1 cellular context compared by ENCODE assay signal in the genomic region with DNA sequence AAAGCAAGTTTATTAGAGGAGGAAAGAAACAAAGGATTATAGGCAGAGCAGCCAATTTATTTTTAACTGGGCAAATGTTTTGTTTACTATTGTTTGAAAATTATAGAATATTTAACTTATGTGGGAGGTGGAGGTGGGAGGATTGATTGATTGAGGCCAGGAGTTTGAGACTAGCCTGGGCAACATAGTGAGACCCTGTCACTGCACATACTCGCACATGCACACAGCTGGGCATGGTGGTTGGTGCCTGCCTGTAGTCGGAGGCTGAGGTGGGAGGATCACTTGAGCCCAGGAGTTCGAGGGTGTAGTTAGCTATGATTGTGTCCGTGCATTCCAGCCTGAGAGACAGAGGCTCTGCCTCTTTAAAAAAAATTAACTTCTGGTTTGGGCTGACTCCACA.
A peak's percentile ranks its signal among the peaks of the same experiment; 100 is the strongest.
TF ChIP-seq lines count a peak whose summit lies in the region.

No MANE protein-coding gene starts in this region.

TF ChIP-seq in HEK293, 187 proteins besides CTCF, POLR2A, EP300 and RAD21 (continued from another document):
- TF ChIP-seq, protein P1, sequence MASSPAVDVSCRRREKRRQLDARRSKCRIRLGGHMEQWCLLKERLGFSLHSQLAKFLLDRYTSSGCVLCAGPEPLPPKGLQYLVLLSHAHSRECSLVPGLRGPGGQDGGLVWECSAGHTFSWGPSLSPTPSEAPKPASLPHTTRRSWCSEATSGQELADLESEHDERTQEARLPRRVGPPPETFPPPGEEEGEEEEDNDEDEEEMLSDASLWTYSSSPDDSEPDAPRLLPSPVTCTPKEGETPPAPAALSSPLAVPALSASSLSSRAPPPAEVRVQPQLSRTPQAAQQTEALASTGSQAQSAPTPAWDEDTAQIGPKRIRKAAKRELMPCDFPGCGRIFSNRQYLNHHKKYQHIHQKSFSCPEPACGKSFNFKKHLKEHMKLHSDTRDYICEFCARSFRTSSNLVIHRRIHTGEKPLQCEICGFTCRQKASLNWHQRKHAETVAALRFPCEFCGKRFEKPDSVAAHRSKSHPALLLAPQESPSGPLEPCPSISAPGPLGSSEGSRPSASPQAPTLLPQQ (tag by site-specific recombination; IDR thresholded peaks at IDR 0.05): no peak
- TF ChIP-seq, protein P2, sequence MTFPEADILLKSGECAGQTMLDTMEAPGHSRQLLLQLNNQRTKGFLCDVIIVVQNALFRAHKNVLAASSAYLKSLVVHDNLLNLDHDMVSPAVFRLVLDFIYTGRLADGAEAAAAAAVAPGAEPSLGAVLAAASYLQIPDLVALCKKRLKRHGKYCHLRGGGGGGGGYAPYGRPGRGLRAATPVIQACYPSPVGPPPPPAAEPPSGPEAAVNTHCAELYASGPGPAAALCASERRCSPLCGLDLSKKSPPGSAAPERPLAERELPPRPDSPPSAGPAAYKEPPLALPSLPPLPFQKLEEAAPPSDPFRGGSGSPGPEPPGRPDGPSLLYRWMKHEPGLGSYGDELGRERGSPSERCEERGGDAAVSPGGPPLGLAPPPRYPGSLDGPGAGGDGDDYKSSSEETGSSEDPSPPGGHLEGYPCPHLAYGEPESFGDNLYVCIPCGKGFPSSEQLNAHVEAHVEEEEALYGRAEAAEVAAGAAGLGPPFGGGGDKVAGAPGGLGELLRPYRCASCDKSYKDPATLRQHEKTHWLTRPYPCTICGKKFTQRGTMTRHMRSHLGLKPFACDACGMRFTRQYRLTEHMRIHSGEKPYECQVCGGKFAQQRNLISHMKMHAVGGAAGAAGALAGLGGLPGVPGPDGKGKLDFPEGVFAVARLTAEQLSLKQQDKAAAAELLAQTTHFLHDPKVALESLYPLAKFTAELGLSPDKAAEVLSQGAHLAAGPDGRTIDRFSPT (tag by site-specific recombination; IDR thresholded peaks at IDR 0.05): no peak
- TF ChIP-seq, protein P3, sequence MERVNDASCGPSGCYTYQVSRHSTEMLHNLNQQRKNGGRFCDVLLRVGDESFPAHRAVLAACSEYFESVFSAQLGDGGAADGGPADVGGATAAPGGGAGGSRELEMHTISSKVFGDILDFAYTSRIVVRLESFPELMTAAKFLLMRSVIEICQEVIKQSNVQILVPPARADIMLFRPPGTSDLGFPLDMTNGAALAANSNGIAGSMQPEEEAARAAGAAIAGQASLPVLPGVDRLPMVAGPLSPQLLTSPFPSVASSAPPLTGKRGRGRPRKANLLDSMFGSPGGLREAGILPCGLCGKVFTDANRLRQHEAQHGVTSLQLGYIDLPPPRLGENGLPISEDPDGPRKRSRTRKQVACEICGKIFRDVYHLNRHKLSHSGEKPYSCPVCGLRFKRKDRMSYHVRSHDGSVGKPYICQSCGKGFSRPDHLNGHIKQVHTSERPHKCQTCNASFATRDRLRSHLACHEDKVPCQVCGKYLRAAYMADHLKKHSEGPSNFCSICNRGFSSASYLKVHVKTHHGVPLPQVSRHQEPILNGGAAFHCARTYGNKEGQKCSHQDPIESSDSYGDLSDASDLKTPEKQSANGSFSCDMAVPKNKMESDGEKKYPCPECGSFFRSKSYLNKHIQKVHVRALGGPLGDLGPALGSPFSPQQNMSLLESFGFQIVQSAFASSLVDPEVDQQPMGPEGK (tag by site-specific recombination; IDR thresholded peaks at IDR 0.05): no peak
- TF ChIP-seq ZFHX2 (tag by site-specific recombination; conservative IDR thresholded peaks at IDR 0.05) (peak; percentile 52), EGR2 (tag by site-specific recombination; IDR thresholded peaks at IDR 0.05; ENCODE audit: low read depth) (peak; percentile 52; the same call in 1 of the 2 replicates), ZNF555 (tag by site-specific recombination; conservative IDR thresholded peaks at IDR 0.05) (no peak)
- TF ChIP-seq, protein P4, sequence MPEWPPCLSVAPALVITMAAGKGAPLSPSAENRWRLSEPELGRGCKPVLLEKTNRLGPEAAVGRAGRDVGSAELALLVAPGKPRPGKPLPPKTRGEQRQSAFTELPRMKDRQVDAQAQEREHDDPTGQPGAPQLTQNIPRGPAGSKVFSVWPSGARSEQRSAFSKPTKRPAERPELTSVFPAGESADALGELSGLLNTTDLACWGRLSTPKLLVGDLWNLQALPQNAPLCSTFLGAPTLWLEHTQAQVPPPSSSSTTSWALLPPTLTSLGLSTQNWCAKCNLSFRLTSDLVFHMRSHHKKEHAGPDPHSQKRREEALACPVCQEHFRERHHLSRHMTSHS (tag by site-specific recombination; IDR thresholded peaks at IDR 0.05): no peak
